In genomic region chr16:9078467-9079429, GRCh38 we compare ENCODE assay signal across 1 cellular context.
TF ChIP-seq lines count a peak whose summit lies in the region.

No MANE protein-coding gene starts in this region.

TF ChIP-seq in HepG2, 621 proteins besides CTCF, POLR2A, EP300 and RAD21 (continued from another document):
- TF ChIP-seq HOMEZ (CRISPR knock-in tag; IDR thresholded peaks at IDR 0.05; ENCODE audit: low read depth) (peak; percentile 79; the same call in 1 of the 2 replicates), ZSCAN5A (CRISPR knock-in tag; IDR thresholded peaks at IDR 0.05; ENCODE audit: borderline replicate concordance) (peak; percentile 33; the same call in 1 of the 2 replicates), ELF4 (CRISPR knock-in tag; IDR thresholded peaks at IDR 0.05; ENCODE audit: borderline replicate concordance) (0 out of 2 replicates have a peak, but pooled peaks have one; percentile 29), DMAP1 (CRISPR knock-in tag; IDR thresholded peaks at IDR 0.05) (peak; percentile 10; the same call in 1 of the 2 replicates), ATF2 (CRISPR knock-in tag; IDR thresholded peaks at IDR 0.05) (peak; percentile 79), YEATS2 (CRISPR knock-in tag; IDR thresholded peaks at IDR 0.05; ENCODE audit: borderline replicate concordance) (peak; percentile 34; the same call in 1 of the 2 replicates), ZNF580 (CRISPR knock-in tag; IDR thresholded peaks at IDR 0.05; ENCODE audit: borderline replicate concordance, low read depth) (0 out of 2 replicates have a peak, but pooled peaks have one; percentile 32), ZBTB38 (CRISPR knock-in tag; IDR thresholded peaks at IDR 0.05) (peak; percentile 84; the same call in 1 of the 2 replicates), ATF3 (CRISPR knock-in tag; IDR thresholded peaks at IDR 0.05) (peak; percentile 85), ETV6 (CRISPR knock-in tag; conservative IDR thresholded peaks at IDR 0.05) (peak; percentile 81; the same call in 1 of the 2 replicates)
